14 cellular contexts compared by ENCODE assay signal in the genomic region with DNA sequence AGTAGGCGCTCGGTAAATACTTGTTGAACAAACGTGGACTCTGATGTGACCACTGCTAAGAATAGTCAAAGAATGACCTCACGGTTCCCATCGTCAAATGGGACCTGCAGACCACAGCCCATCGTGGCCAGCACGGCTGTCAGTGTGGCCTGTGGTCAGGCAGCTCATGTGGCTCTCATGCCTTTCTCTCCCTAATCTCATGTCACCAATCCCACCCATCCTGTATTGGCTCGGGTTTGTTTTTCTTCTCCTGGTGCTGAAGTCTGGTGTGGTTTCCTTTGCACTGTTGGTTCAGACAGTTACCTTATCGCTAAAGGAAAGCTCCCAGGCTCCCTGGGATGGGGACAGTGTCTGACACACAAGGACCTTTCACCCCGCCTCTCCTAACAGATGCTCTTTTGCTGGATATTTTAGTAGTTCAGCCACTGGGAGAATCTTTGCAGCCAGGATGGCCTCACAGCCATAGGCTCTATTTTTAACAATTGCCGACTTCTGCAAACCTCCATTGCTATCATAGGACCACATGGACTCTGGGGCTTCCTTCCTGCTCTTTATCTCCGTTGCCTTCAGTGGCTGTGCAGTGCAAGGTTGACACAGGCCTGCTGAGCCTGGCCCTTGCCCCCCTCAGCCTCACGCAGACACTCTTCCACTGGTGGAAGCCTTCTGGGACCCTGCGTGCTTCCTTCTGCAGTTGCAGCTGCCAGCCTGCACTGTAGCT.
DNase-seq lines count a peak whose midpoint lies in the region; ATAC-seq, FAIRE-seq and TF ChIP-seq lines count a peak whose summit lies in the region.
"Had no signal": no experiment of that assay in that cellular context is flagged by ENCODE, and none has a peak within 500 bp of the region (broad histone marks: within the 10 kb centered on the region; RNA-seq: fewer than 3 reads in every experiment).

No MANE protein-coding gene starts in this region.

- DNase-seq in Kasumi-1 (lab: John Stamatoyannopoulos, UW) (peak; percentile 83 to 88), adrenal gland (peak in 6 of 7 donors; percentile 19 to 78 (median 47)), left ventricle myocardium superior (peak; percentile 49), psoas muscle (no peak), NCI-H1436 (lab: John Stamatoyannopoulos, UW) (no peak), D721Med (ENCODE audit: insufficient read length, low spot score) (no peak), Karpas-422 (no peak), NCI-H748 (lab: John Stamatoyannopoulos, UW; ENCODE audit: unreplicated experiment) (no peak)
- DNase-seq: activated CD4-positive, alpha-beta T cell treated with anti-CD3 and anti-CD28 coated beads for 48 hours; effector CD4-positive, alpha-beta T cell; naive thymus-derived CD8-positive, alpha-beta T cell; stomach; T-helper 1 cell had no signal

- no peak for TF ChIP-seq CTCF in adrenal gland (IDR thresholded peaks at IDR 0.05)
- TF ChIP-seq CTCF in psoas muscle (IDR thresholded peaks at IDR 0.05), result no peak
- no peak for TF ChIP-seq CTCF in D721Med (IDR thresholded peaks at IDR 0.05; ENCODE audit: insufficient read depth, missing control alignments)

- no peaks in the 10 kb centered on the region for H4K20me1 ChIP-seq in Karpas-422 (ENCODE audit: insufficient read depth, low read depth, low read length)

- 57 to 69% (median 65%) methylated on average over 11 to 14 of the region's 14 CpGs for WGBS in adrenal gland, 4 donors
- WGBS in psoas muscle, 3 donors, result 47 to 55% (median 48%) methylated on average over 14 of the region's 14 CpGs

- H3K9me3 ChIP-seq in adrenal gland (replicated peaks in 1 of 3) (no peaks in the 10 kb centered on the region), psoas muscle (no peaks in the 10 kb centered on the region), Karpas-422 (ENCODE audit: low read length) (no peaks in the 10 kb centered on the region)
- H3K9me3 ChIP-seq: ascending aorta, stomach had no signal

- TF ChIP-seq POLR2A in adrenal gland (IDR thresholded peaks at IDR 0.05), result no peak

- no peak overlapping the region for H3K4me3 ChIP-seq in adrenal gland
- H3K4me3 ChIP-seq in psoas muscle, result no peak overlapping the region
- no peak overlapping the region for H3K4me3 ChIP-seq in Karpas-422 (ENCODE audit: low read length)
- H3K4me3 ChIP-seq: ascending aorta, stomach had no signal

- H3K27ac ChIP-seq in adrenal gland (peak overlapping the region in 2 of 5 donors; percentile 30 to 77), psoas muscle (peak overlapping the region; percentile 15), Karpas-422 (ENCODE audit: low read length) (no peak overlapping the region)
- H3K27ac ChIP-seq: ascending aorta had no signal

- ATAC-seq in left ventricle myocardium superior (peak; percentile 77), psoas muscle (peak in 1 of 4 donors; percentile 17)
- ATAC-seq: naive thymus-derived CD8-positive, alpha-beta T cell had no signal

- H3K9ac ChIP-seq in Karpas-422 (ENCODE audit: low read length), result no peak overlapping the region

- H3K4me1 ChIP-seq in adrenal gland (replicated peaks in 1 of 2) (no peaks in the 10 kb centered on the region), psoas muscle (peaks cover 3% of the 10 kb centered on the region), Karpas-422 (ENCODE audit: low read length) (no peaks in the 10 kb centered on the region)
- H3K4me1 ChIP-seq: ascending aorta had no signal

- H3K79me2 ChIP-seq in Karpas-422 (ENCODE audit: low read length), result no peaks in the 10 kb centered on the region

- no peak for FAIRE-seq in D721Med (lab: Jason Lieb, UNC)

- no peak overlapping the region for H2AFZ ChIP-seq in Karpas-422 (ENCODE audit: low read length)

- intact Hi-C loops in adrenal gland (cut with DNase I) (no loop called here), left ventricle myocardium superior (cut with micrococcal nuclease) (no loop called here), psoas muscle (cut with DNase I) (no loop called here)

- H3K27me3 ChIP-seq in adrenal gland (no peaks in the 10 kb centered on the region), psoas muscle (ENCODE audit: insufficient read depth in 3 of 3, low read length in 2 of 3) (peaks cover 0 to 5% (median 0%) of the 10 kb centered on the region in 3 donors), Karpas-422 (ENCODE audit: low read length) (no peaks in the 10 kb centered on the region)
- H3K27me3 ChIP-seq: ascending aorta, stomach had no signal

- H3K36me3 ChIP-seq in adrenal gland (replicated peaks in 1 of 2), result no peaks in the 10 kb centered on the region
- H3K36me3 ChIP-seq in psoas muscle (ENCODE audit: insufficient read depth in 1 of 2, low read depth in 1 of 2), result no peaks in the 10 kb centered on the region
- H3K36me3 ChIP-seq in Karpas-422 (ENCODE audit: insufficient read depth, low read length), result no peaks in the 10 kb centered on the region

- no peaks in the 10 kb centered on the region for H3K9me2 ChIP-seq in Karpas-422 (replicated peaks; ENCODE audit: insufficient read depth, low read length)

- H3K4me2 ChIP-seq in Karpas-422 (ENCODE audit: low read depth, low read length, poor library complexity, severe bottlenecking), result no peak overlapping the region

Comparison
In these comparisons a context has a peak if more than half of its experiments do, and no peak if none do; other contexts are left out.
1. DNase-seq: peak in Kasumi-1 (2 of 2), adrenal gland (6 of 7) and left ventricle myocardium superior (single experiment); none in psoas muscle (0 of 2), NCI-H1436 (single experiment), D721Med (single experiment), Karpas-422 (single experiment) and NCI-H748 (single experiment).